Comparison of ENCODE assay signal across 22 cellular contexts in genomic region chr1:11649237-11649623, GRCh38. TPM values are rescaled to one million over a fixed set of nuclear protein-coding genes. Genes with fewer than 3 reads are reported as not detected.
DNase-seq lines count a peak whose midpoint lies in the region; ATAC-seq, FAIRE-seq and TF ChIP-seq lines count a peak whose summit lies in the region.
"Had no signal": no experiment of that assay in that cellular context is flagged by ENCODE, and none has a peak within 500 bp of the region (broad histone marks: within the 10 kb centered on the region; RNA-seq: fewer than 3 reads in every experiment).

No MANE protein-coding gene starts in this region.

- no peak for TF ChIP-seq EP300 in esophagus muscularis mucosa (IDR thresholded peaks at IDR 0.05)

- no peak overlapping the region for H3K27ac ChIP-seq in CD8-positive, alpha-beta memory T cell (ENCODE audit: low read depth, low read length)
- H3K27ac ChIP-seq in OCI-LY1 (ENCODE audit: low read depth, low read length, poor library complexity, severe bottlenecking) (no peak overlapping the region), esophagus muscularis mucosa (replicated peaks in 1 of 4) (no peak overlapping the region), osteoblast (ENCODE audit: low read depth, low read length) (no peak overlapping the region), small intestine (ENCODE audit: low read depth in 1 of 2, low read length in 1 of 2) (no peak overlapping the region)
- H3K27ac ChIP-seq: cardiac muscle cell, KMS-11, RWPE1 had no signal

- TF ChIP-seq POLR2A in esophagus muscularis mucosa (IDR thresholded peaks at IDR 0.05; ENCODE audit: low read depth), result no peak

- H3K4me2 ChIP-seq in OCI-LY1 (ENCODE audit: low read length), result peak overlapping the region; percentile 34; the same call in 1 of the 2 replicates
- H3K4me2 ChIP-seq in osteoblast (ENCODE audit: insufficient read depth, low read length), result no peak overlapping the region
- H3K4me2 ChIP-seq: KMS-11 had no signal

- no peaks in the 10 kb centered on the region for H3K9me3 Mint-ChIP-seq in CD8-positive, alpha-beta memory T cell
- no peaks in the 10 kb centered on the region for H3K9me3 Mint-ChIP-seq in stimulated activated naive B cell treated with anti-CD40 and anti-IgM and Interleukin-4, amounts not matched to agents 10 μg/mL and 1 μg/mL and 100 μg/mL, for 72 hours
- no peaks in the 10 kb centered on the region for H3K9me3 Mint-ChIP-seq in activated T-cell treated with anti-CD3 and anti-CD28 coated beads, Interleukin-2, amount 50 U/mL, for 24 hours
- H3K9me3 Mint-ChIP-seq: dendritic cell treated with granulocyte-macrophage colony-stimulating factor and Interleukin-4, amounts not matched to agents 40 ng/mL and 50 ng/mL, for 4 days; memory B cell; stimulated activated effector memory CD8-positive, alpha-beta T cell treated with anti-CD3 and anti-CD28 coated beads, Interleukin-12 subunit alpha, Interleukin-12 subunit beta, amount 100 ng/mL, for 72 hours had no signal

- H3K4me1 Mint-ChIP-seq in CD8-positive, alpha-beta memory T cell, result peaks cover 16 to 44% (median 22%) of the 10 kb centered on the region in 3 donors
- H3K4me1 Mint-ChIP-seq in stimulated activated naive B cell treated with anti-CD40 and anti-IgM and Interleukin-4, amounts not matched to agents 10 μg/mL and 1 μg/mL and 100 μg/mL, for 72 hours, result peaks cover 14 to 18% of the 10 kb centered on the region in 2 donors
- H3K4me1 Mint-ChIP-seq in activated T-cell treated with anti-CD3 and anti-CD28 coated beads, Interleukin-2, amount 50 U/mL, for 24 hours (ENCODE audit: low read depth), result peaks cover 18% of the 10 kb centered on the region

- H3K36me3 Mint-ChIP-seq in CD8-positive, alpha-beta memory T cell, result no peaks in the 10 kb centered on the region
- H3K36me3 Mint-ChIP-seq in stimulated activated naive B cell treated with anti-CD40 and anti-IgM and Interleukin-4, amounts not matched to agents 10 μg/mL and 1 μg/mL and 100 μg/mL, for 72 hours, result no peaks in the 10 kb centered on the region
- H3K36me3 Mint-ChIP-seq in activated T-cell treated with anti-CD3 and anti-CD28 coated beads, Interleukin-2, amount 50 U/mL, for 24 hours (ENCODE audit: low read depth), result no peaks in the 10 kb centered on the region
- H3K36me3 Mint-ChIP-seq: memory B cell; stimulated activated effector memory CD8-positive, alpha-beta T cell treated with anti-CD3 and anti-CD28 coated beads, Interleukin-12 subunit alpha, Interleukin-12 subunit beta, amount 100 ng/mL, for 72 hours had no signal

- no peaks in the 10 kb centered on the region for H3K79me2 ChIP-seq in OCI-LY1 (ENCODE audit: insufficient read depth, low read length)
- no peaks in the 10 kb centered on the region for H3K79me2 ChIP-seq in osteoblast (ENCODE audit: insufficient read depth, low read length)

- POLR2A ChIA-PET in CD8-positive, alpha-beta memory T cell (lab: Charles Lee), result interaction anchor here (1.3 kb wide), 1 partner anchor 259 kb away, joined by 4 read pairs; no protein-coding TSS in a partner anchor

- FAIRE-seq in small intestine (lab: Jason Lieb, UNC), result no peak
- FAIRE-seq: endothelial cell of umbilical vein, kidney had no signal

- no peaks in the 10 kb centered on the region for H3K27me3 ChIP-seq in CD8-positive, alpha-beta memory T cell (ENCODE audit: insufficient read depth, low read length, poor library complexity, severe bottlenecking)
- H3K27me3 ChIP-seq in OCI-LY1 (ENCODE audit: insufficient read depth, low read length), result no peaks in the 10 kb centered on the region
- H3K27me3 ChIP-seq in esophagus muscularis mucosa, result peaks cover 0 to 51% (median 9%) of the 10 kb centered on the region in 4 donors
- peaks cover 19% of the 10 kb centered on the region for H3K27me3 ChIP-seq in osteoblast (ENCODE audit: insufficient read depth, low read length)
- H3K27me3 ChIP-seq in small intestine (ENCODE audit: control insufficient read depth in 2 of 2, insufficient read depth in 2 of 2, low read length in 2 of 2), result no peaks in the 10 kb centered on the region
- H3K27me3 ChIP-seq: testis had no signal

- ATAC-seq in stimulated activated naive B cell treated with anti-CD40 and anti-IgM and Interleukin-4, amounts not matched to agents 10 μg/mL and 1 μg/mL and 100 μg/mL, for 72 hours (replicated peaks), result no peak

- TF ChIP-seq CTCF in OCI-LY1 (IDR thresholded peaks at IDR 0.05; ENCODE audit: low read length) (no peak), esophagus muscularis mucosa (IDR thresholded peaks at IDR 0.05) (no peak), osteoblast (IDR thresholded peaks at IDR 0.05; ENCODE audit: extremely low read depth, low read depth, low read length) (no peak)

- H3K9me3 ChIP-seq in CD8-positive, alpha-beta memory T cell (ENCODE audit: low read length), result no peaks in the 10 kb centered on the region
- H3K9me3 ChIP-seq in OCI-LY1 (ENCODE audit: low read length) (no peaks in the 10 kb centered on the region), esophagus muscularis mucosa (no peaks in the 10 kb centered on the region), osteoblast (ENCODE audit: low read depth, low read length) (no peaks in the 10 kb centered on the region), small intestine (ENCODE audit: control insufficient read depth, low read depth) (no peaks in the 10 kb centered on the region)
- H3K9me3 ChIP-seq: testis had no signal

- CTCF ChIA-PET in CD8-positive, alpha-beta memory T cell (lab: Charles Lee), result interaction anchor here (1.3 to 11.3 kb wide), 7 partner anchors 13 to 612 kb away, joined by 3 to 152 read pairs (median 10); partner anchors contain the start of gene FBXO6

- no peaks in the 10 kb centered on the region for H3K36me3 ChIP-seq in CD8-positive, alpha-beta memory T cell (ENCODE audit: insufficient read depth, low read length)
- no peaks in the 10 kb centered on the region for H3K36me3 ChIP-seq in OCI-LY1 (ENCODE audit: insufficient read depth, low read length)
- H3K36me3 ChIP-seq in esophagus muscularis mucosa, result no peaks in the 10 kb centered on the region
- no peaks in the 10 kb centered on the region for H3K36me3 ChIP-seq in osteoblast (ENCODE audit: insufficient read depth, low read length)
- no peaks in the 10 kb centered on the region for H3K36me3 ChIP-seq in small intestine (ENCODE audit: control insufficient read depth in 2 of 2, insufficient read depth in 2 of 2, low read length in 2 of 2)
- H3K36me3 ChIP-seq: cardiac muscle cell had no signal

- peak overlapping the region in 4 of 8 donors; percentile 26 to 97 (median 53) for H3K27ac Mint-ChIP-seq in CD8-positive, alpha-beta memory T cell
- no peak overlapping the region for H3K27ac Mint-ChIP-seq in stimulated activated naive B cell treated with anti-CD40 and anti-IgM and Interleukin-4, amounts not matched to agents 10 μg/mL and 1 μg/mL and 100 μg/mL, for 72 hours
- no peak overlapping the region for H3K27ac Mint-ChIP-seq in activated T-cell treated with anti-CD3 and anti-CD28 coated beads, Interleukin-2, amount 50 U/mL, for 24 hours
- H3K27ac Mint-ChIP-seq: CD14-positive monocyte; dendritic cell treated with granulocyte-macrophage colony-stimulating factor and Interleukin-4, amounts not matched to agents 40 ng/mL and 50 ng/mL, for 4 days; memory B cell had no signal

- H3F3A ChIP-seq in OCI-LY1 (ENCODE audit: insufficient read depth, low read length), result no peaks in the 10 kb centered on the region

- no peak overlapping the region for H3K4me3 ChIP-seq in CD8-positive, alpha-beta memory T cell (ENCODE audit: low read length)
- H3K4me3 ChIP-seq in OCI-LY1 (ENCODE audit: low read depth, low read length, poor library complexity, severe bottlenecking), result no peak overlapping the region
- H3K4me3 ChIP-seq in esophagus muscularis mucosa, result peak overlapping the region in 3 of 4 donors; percentile 5 to 27 (median 15)
- H3K4me3 ChIP-seq in osteoblast (ENCODE audit: insufficient read depth, low read length), result no peak overlapping the region
- no peak overlapping the region for H3K4me3 ChIP-seq in small intestine (ENCODE audit: low read depth in 1 of 2, low read length in 2 of 2)
- H3K4me3 ChIP-seq: cardiac muscle cell, skin epidermis had no signal

- peak overlapping the region in 5 of 7 donors; percentile 23 to 44 (median 23) for H3K4me3 Mint-ChIP-seq in CD8-positive, alpha-beta memory T cell
- no peak overlapping the region for H3K4me3 Mint-ChIP-seq in stimulated activated naive B cell treated with anti-CD40 and anti-IgM and Interleukin-4, amounts not matched to agents 10 μg/mL and 1 μg/mL and 100 μg/mL, for 72 hours
- H3K4me3 Mint-ChIP-seq in activated T-cell treated with anti-CD3 and anti-CD28 coated beads, Interleukin-2, amount 50 U/mL, for 24 hours, result no peak overlapping the region
- H3K4me3 Mint-ChIP-seq: dendritic cell treated with granulocyte-macrophage colony-stimulating factor and Interleukin-4, amounts not matched to agents 40 ng/mL and 50 ng/mL, for 4 days; memory B cell had no signal

- no peak for DNase-seq in CD8-positive, alpha-beta memory T cell
- DNase-seq in esophagus muscularis mucosa (ENCODE audit: extremely low spot score), result no peak
- DNase-seq in osteoblast (ENCODE audit: insufficient read length, low spot score, missing footprints), result peak; percentile 55
- DNase-seq in small intestine, result no peak
- no peak for DNase-seq in stimulated activated naive B cell treated with anti-CD40 and anti-IgM and Interleukin-4, amounts not matched to agents 10 μg/mL and 1 μg/mL and 100 μg/mL, for 72 hours
- DNase-seq in activated T-cell treated with anti-CD3 and anti-CD28 coated beads, Interleukin-2, amount 50 U/mL, for 24 hours, result no peak
- DNase-seq: activated CD4-positive, alpha-beta T cell treated with anti-CD3 and anti-CD28 coated beads for 1 hour; amniotic stem cell; kidney; NCI-H526 treated with DMSO at 0.1 percent for 48 hours had no signal

- no peak overlapping the region for H3K9ac ChIP-seq in OCI-LY1 (ENCODE audit: low read length)
- H3K9ac ChIP-seq: KMS-11 had no signal

- WGBS in esophagus muscularis mucosa, result 14% methylated on average over 9 of the region's 9 CpGs
- WGBS in small intestine, 3 donors, result 16 to 28% (median 23%) methylated on average over 7 to 9 of the region's 9 CpGs

- H3K27me3 Mint-ChIP-seq in CD8-positive, alpha-beta memory T cell, result no peaks in the 10 kb centered on the region
- H3K27me3 Mint-ChIP-seq in stimulated activated naive B cell treated with anti-CD40 and anti-IgM and Interleukin-4, amounts not matched to agents 10 μg/mL and 1 μg/mL and 100 μg/mL, for 72 hours, result peaks cover 5 to 14% of the 10 kb centered on the region in 2 donors
- peaks cover 3% of the 10 kb centered on the region for H3K27me3 Mint-ChIP-seq in activated T-cell treated with anti-CD3 and anti-CD28 coated beads, Interleukin-2, amount 50 U/mL, for 24 hours
- H3K27me3 Mint-ChIP-seq: memory B cell had no signal

- intact Hi-C loops in esophagus muscularis mucosa (cut with DNase I), result no loop called here

- H3K9me2 ChIP-seq in OCI-LY1 (ENCODE audit: low read depth, low read length), result no peaks in the 10 kb centered on the region

- H3K4me1 ChIP-seq in CD8-positive, alpha-beta memory T cell (ENCODE audit: insufficient read depth, low read length), result peaks cover 20% of the 10 kb centered on the region
- H3K4me1 ChIP-seq in OCI-LY1 (ENCODE audit: insufficient read depth, low read length, severe bottlenecking) (peaks cover 20% of the 10 kb centered on the region), esophagus muscularis mucosa (peaks cover 31 to 48% (median 43%) of the 10 kb centered on the region in 4 donors), osteoblast (ENCODE audit: insufficient read depth, low read length) (no peaks in the 10 kb centered on the region), small intestine (ENCODE audit: control insufficient read depth in 2 of 2, insufficient read depth in 1 of 2, low read depth in 1 of 2, low read length in 1 of 2) (no peaks in the 10 kb centered on the region)

- H2AFZ ChIP-seq in OCI-LY1 (ENCODE audit: low read length), result no peak overlapping the region
- H2AFZ ChIP-seq in osteoblast (ENCODE audit: low read length), result no peak overlapping the region

- no peaks in the 10 kb centered on the region for H4K20me1 ChIP-seq in OCI-LY1 (ENCODE audit: insufficient read depth, low read length)
- H4K20me1 ChIP-seq in osteoblast (ENCODE audit: insufficient read depth, low read length), result no peaks in the 10 kb centered on the region

RNA-seq across cellular contexts. Expression of gene FBXO2, which starts 5.0 kb away (rescaled TPM):
- 1 to 10 TPM; 1.8 to 2.0 TPM for total RNA-seq in CD8-positive, alpha-beta memory T cell
- polyA plus RNA-seq in CD8-positive, alpha-beta memory T cell, result 4.6 TPM
- 10 to 100 TPM in 2 of 4 donors, 1 to 10 TPM in 2; 3.1 to 12.0 (median 8.3) TPM for total RNA-seq in esophagus muscularis mucosa
- 0.29 and 0.36 TPM in 2 replicates for total RNA-seq in osteoblast
- polyA plus RNA-seq in small intestine, result 10 to 100 TPM in 2 of 3 donors, 1 to 10 TPM in 1; 5.7 to 47.2 (median 43.5) TPM
- polyA plus RNA-seq: CD14-positive monocyte had no signal

RNA-seq across cellular contexts. Expression of gene FBXO44, which starts 5.4 kb away (rescaled TPM):
- 10 to 100 TPM; 14.2 to 16.0 TPM for total RNA-seq in CD8-positive, alpha-beta memory T cell
- 12.0 TPM for polyA plus RNA-seq in CD8-positive, alpha-beta memory T cell
- total RNA-seq in esophagus muscularis mucosa (10 to 100 TPM; 13.3 to 19.8 (median 16.1) TPM), osteoblast (14.4 and 16.3 TPM in 2 replicates)
- 10 to 100 TPM; 11.0 to 32.4 (median 24.9) TPM for polyA plus RNA-seq in small intestine

RNA-seq across cellular contexts. Expression of gene FBXO6, which starts 14.8 kb away (rescaled TPM):
- 1 to 10 TPM; 8.8 to 9.4 TPM for total RNA-seq in CD8-positive, alpha-beta memory T cell
- polyA plus RNA-seq in CD8-positive, alpha-beta memory T cell, result 30.4 TPM
- total RNA-seq in esophagus muscularis mucosa (10 to 100 TPM; 12.9 to 21.9 (median 15.2) TPM), osteoblast (8.7 and 8.8 TPM in 2 replicates)
- polyA plus RNA-seq in small intestine, result 10 to 100 TPM; 10.2 to 41.6 (median 28.1) TPM
- total RNA-seq: G401 had no signal

RNA-seq across cellular contexts. Expression of gene MAD2L2, which starts 31.7 kb away (rescaled TPM):
- total RNA-seq in CD8-positive, alpha-beta memory T cell, result 10 to 100 TPM; 60.1 to 66.2 TPM
- 57.2 TPM for polyA plus RNA-seq in CD8-positive, alpha-beta memory T cell
- total RNA-seq in esophagus muscularis mucosa (10 to 100 TPM; 31.6 to 51.7 (median 42.4) TPM), osteoblast (20.6 and 22.7 TPM in 2 replicates)
- polyA plus RNA-seq in small intestine, result 10 to 100 TPM; 17.2 to 34.6 (median 25.4) TPM

RNA-seq across cellular contexts. Expression of gene DRAXIN, which starts 42.3 kb away (rescaled TPM):
- total RNA-seq in CD8-positive, alpha-beta memory T cell, result under 1 TPM; 0.09 to 0.11 TPM
- polyA plus RNA-seq in CD8-positive, alpha-beta memory T cell, result 0.12 TPM
- total RNA-seq in esophagus muscularis mucosa, result under 1 TPM in 2 of 4 donors, not detected in 2; under 0.01 to 0.06 TPM
- total RNA-seq in osteoblast, result under 0.01 TPM in 2 replicates
- under 1 TPM in 1 of 3 donors, not detected in 2; 0.07 TPM for polyA plus RNA-seq in small intestine
- polyA plus RNA-seq: cardiac muscle cell had no signal

Comparison
In these comparisons a context has a peak if more than half of its experiments do, and no peak if none do; other contexts are left out.
1. H3K4me3 ChIP-seq: peak in esophagus muscularis mucosa (3 of 4); none in CD8-positive, alpha-beta memory T cell (single experiment), OCI-LY1 (single experiment), osteoblast (single experiment) and small intestine (0 of 2).
2. H3K4me3 Mint-ChIP-seq: peak in CD8-positive, alpha-beta memory T cell (5 of 7); none in stimulated activated naive B cell treated with anti-CD40 and anti-IgM and Interleukin-4, amounts not matched to agents 10 μg/mL and 1 μg/mL and 100 μg/mL, for 72 hours (0 of 2) and activated T-cell treated with anti-CD3 and anti-CD28 coated beads, Interleukin-2, amount 50 U/mL, for 24 hours (single experiment).